In the genomic region with DNA sequence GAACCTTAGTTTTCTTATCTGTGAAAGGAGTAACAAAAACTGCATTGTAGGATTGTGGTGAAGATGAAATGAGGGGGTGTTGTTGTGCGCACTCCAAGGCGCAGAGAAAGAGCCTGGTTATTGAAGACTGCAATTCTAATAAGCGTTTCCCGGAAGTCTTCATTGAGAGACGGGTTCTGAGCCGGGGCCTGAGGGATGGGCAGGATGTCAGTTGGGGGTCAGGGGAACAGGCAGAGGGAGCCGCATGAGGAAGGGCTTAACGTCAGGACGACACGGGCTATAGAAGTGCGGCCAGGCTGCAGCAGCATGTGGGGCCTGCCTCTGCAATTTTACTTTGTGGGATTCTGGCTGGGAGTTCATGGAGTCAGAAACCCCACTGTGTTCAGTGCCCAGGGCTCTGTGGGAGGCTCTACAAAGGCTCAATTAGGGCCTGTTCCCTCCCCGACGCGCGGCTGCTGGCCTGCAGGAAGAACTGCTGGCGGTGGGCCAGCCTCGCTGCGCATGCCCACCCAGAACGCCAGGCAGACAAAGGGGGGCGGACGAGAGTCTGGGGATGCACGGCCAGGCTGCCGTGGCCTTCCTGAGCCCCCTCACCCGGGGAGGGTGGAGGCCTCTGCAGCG, we compare ENCODE assay signal across 11 cellular contexts. TPM values are rescaled to one million over a fixed set of nuclear protein-coding genes. Genes with fewer than 3 reads are reported as not detected.
DNase-seq lines count a peak whose midpoint lies in the region; ATAC-seq, FAIRE-seq and TF ChIP-seq lines count a peak whose summit lies in the region.
"Had no signal": no experiment of that assay in that cellular context is flagged by ENCODE, and none has a peak within 500 bp of the region (broad histone marks: within the 10 kb centered on the region; RNA-seq: fewer than 3 reads in every experiment).

No MANE protein-coding gene starts in this region.

- no peak overlapping the region; a peak in 2 of 7 replicates for H3K9ac ChIP-seq in H1 (replicated peaks in 1 of 4; ENCODE audit: extremely low read depth in 1 of 4, low read depth in 3 of 4, low read length in 3 of 4)
- H3K9ac ChIP-seq in MM.1S (ENCODE audit: low read length): no peak overlapping the region
- H3K9ac ChIP-seq: BLaER1 treated with 17β-estradiol and CSF1 and Interleukin-3, amounts not matched to agents 10 nM and 100 nM had no signal

- CTCF ChIA-PET in H1 (lab: Charles Lee; ENCODE audit: partially characterized antibody): interaction anchor here (0.6 to 2.6 kb wide), 5 partner anchors 14 to 739 kb away, joined by 3 to 11 read pairs (median 5); no protein-coding TSS in a partner anchor

- no peak overlapping the region for H2BK120ac ChIP-seq in H1 (replicated peaks; ENCODE audit: low read depth, low read length)

- 79% methylated on average over 24 of the region's 25 CpGs; no CpG with 5 or more reads in 1 of the 2 experiments for WGBS in H1 (ENCODE audit: extremely low coverage in 1 of 2, insufficient coverage in 1 of 2, insufficient read length in 1 of 2, insufficient replicate concordance in 2 of 2, low coverage in 1 of 2, low lambda C conversion rate in 2 of 2, missing lambda C conversion rate in 1 of 2), 2 experiments

- H3K36me3 ChIP-seq in H1 (ENCODE audit: control insufficient read depth in 2 of 4, insufficient read depth in 4 of 4, low read length in 3 of 4) (peaks cover 0 to 4% (median 1%) of the 10 kb centered on the region in 4 experiments; a peak in 2 of 8 replicates), MM.1S (replicated peaks; ENCODE audit: insufficient read depth, low read length) (no peaks in the 10 kb centered on the region)

- POLR2A ChIA-PET in H1 (lab: Charles Lee; ENCODE audit: partially characterized antibody): interaction anchor here (0.9 to 2.2 kb wide), 2 partner anchors 20 to 33 kb away, joined by 3 to 6 read pairs; no protein-coding TSS in a partner anchor

- H2BK20ac ChIP-seq in H1 (ENCODE audit: low read length): no peak overlapping the region

- H3K14ac ChIP-seq in H1 (ENCODE audit: insufficient read length): no peak overlapping the region

- H3K4me2 ChIP-seq in H1 (ENCODE audit: insufficient read depth in 1 of 2, low read depth in 2 of 2, low read length in 2 of 2): peak overlapping the region in 1 of 2 experiments; percentile 5; a peak in 2 of 4 replicates
- no peak overlapping the region for H3K4me2 ChIP-seq in MM.1S (ENCODE audit: low read depth, low read length)
- H3K4me2 ChIP-seq: BLaER1 treated with 17β-estradiol and CSF1 and Interleukin-3, amounts not matched to agents 10 nM and 100 nM had no signal

- no peaks in the 10 kb centered on the region for H3K9me2 ChIP-seq in MM.1S (replicated peaks; ENCODE audit: insufficient read depth, low read length)

- H2BK12ac ChIP-seq in H1 (ENCODE audit: low read depth, low read length): no peak overlapping the region; the same call in 1 of the 2 replicates

- peak; percentile 85 for DNase-seq in DMS79 treated with DMSO at 0.1 percent for 48 hours (lab: John Stamatoyannopoulos, UW)
- DNase-seq in NCI-H82 (lab: John Stamatoyannopoulos, UW): peak; percentile 84
- no peak for DNase-seq in H1 (ENCODE audit: low read depth in 1 of 2, low spot score in 2 of 2)
- DNase-seq in mucosa of gallbladder (ENCODE audit: low spot score): peak; percentile 35
- no peak for DNase-seq in NOMO-1 treated with DMSO at 0.1 percent for 48 hours (lab: John Stamatoyannopoulos, UW; ENCODE audit: unreplicated experiment)
- DNase-seq in MM.1S: no peak
- DNase-seq: activated T-cell treated with anti-CD3 and anti-CD28 coated beads, Interleukin-2, amount 50 U/mL, for 48 hours; stimulated activated CD4-positive, alpha-beta T cell treated with anti-CD3 and anti-CD28 coated beads, Interleukin-4, amount 100 ng/mL, for 4 hours had no signal

- peaks cover 0 to 27% (median 19%) of the 10 kb centered on the region in 4 experiments; a peak in 6 of 7 replicates for H3K4me1 ChIP-seq in H1 (replicated peaks in 1 of 4; ENCODE audit: control insufficient read depth in 3 of 4, insufficient read depth in 4 of 4, low read length in 3 of 4)
- no peaks in the 10 kb centered on the region for H3K4me1 ChIP-seq in MM.1S (ENCODE audit: low read length)

- H3F3A ChIP-seq in MM.1S (ENCODE audit: insufficient read depth, low read length): no peaks in the 10 kb centered on the region

- peak overlapping the region; percentile 58; the same call in 1 of the 2 replicates for H4K8ac ChIP-seq in H1 (ENCODE audit: extremely low read depth, insufficient read depth, low read length)

- H3K79me2 ChIP-seq in H1 (ENCODE audit: control insufficient read depth in 1 of 2, insufficient read depth in 2 of 2, low read length in 2 of 2): no peaks in the 10 kb centered on the region
- no peaks in the 10 kb centered on the region for H3K79me2 ChIP-seq in MM.1S (ENCODE audit: low read length)

- no peak for TF ChIP-seq RAD21 in H1 (IDR thresholded peaks at IDR 0.05 in 1 of 2, conservative IDR thresholded peaks at IDR 0.05 in 1 of 2; ENCODE audit: low read depth in 2 of 2, low read length in 2 of 2)

- H4K20me1 ChIP-seq in H1 (replicated peaks in 1 of 2; ENCODE audit: control insufficient read depth in 1 of 2, insufficient read depth in 2 of 2, low read length in 2 of 2) (no peaks in the 10 kb centered on the region), MM.1S (ENCODE audit: insufficient read depth, low read length) (no peaks in the 10 kb centered on the region)

- H3K18ac ChIP-seq in H1 (ENCODE audit: extremely low read depth, low read length): no peak overlapping the region

- no peak overlapping the region for H3K23ac ChIP-seq in H1 (ENCODE audit: insufficient read length)

- no peak overlapping the region for H2BK15ac ChIP-seq in H1 (ENCODE audit: low read length)

- no peak for ATAC-seq in GM18907 (IDR thresholded peaks at IDR 0.05; ENCODE audit: unreplicated experiment)
- no peak for ATAC-seq in GM18511 (IDR thresholded peaks at IDR 0.05; ENCODE audit: unreplicated experiment)

- H3K56ac ChIP-seq in H1 (replicated peaks; ENCODE audit: insufficient read length, low read depth, low read length): no peak overlapping the region

- no peak for TF ChIP-seq EP300 in H1 (IDR thresholded peaks at IDR 0.05; ENCODE audit: borderline replicate concordance in 1 of 2, low read depth in 2 of 2, low read length in 2 of 2)

- no peak overlapping the region for H2AFZ ChIP-seq in H1 (ENCODE audit: low read length)
- no peak overlapping the region for H2AFZ ChIP-seq in MM.1S (ENCODE audit: low read length)

- TF ChIP-seq POLR2A in H1 (IDR thresholded peaks at IDR 0.05; ENCODE audit: control extremely low read depth in 1 of 2, low read depth in 2 of 2, low read length in 2 of 2): no peak

- no peak overlapping the region for H3K4ac ChIP-seq in H1 (replicated peaks; ENCODE audit: insufficient read length, low read depth, low read length)

- H3K9me3 ChIP-seq in H1 (ENCODE audit: insufficient read depth in 2 of 2, low read depth in 1 of 2, low read length in 1 of 2) (no peaks in the 10 kb centered on the region), MM.1S (replicated peaks; ENCODE audit: insufficient read depth, low read length) (no peaks in the 10 kb centered on the region)

- TF ChIP-seq CTCF in H1 (IDR thresholded peaks at IDR 0.05; ENCODE audit: control extremely low read depth in 1 of 3, insufficient read depth in 1 of 3, low read depth in 1 of 3, low read length in 3 of 3) (no peak), MM.1S (IDR thresholded peaks at IDR 0.05; ENCODE audit: low read length) (no peak)

- H4K5ac ChIP-seq in H1 (ENCODE audit: insufficient read length, low read depth, low read length): no peak overlapping the region

- H3K4me3 ChIP-seq in H1 (ENCODE audit: extremely low read depth in 1 of 4, insufficient read depth in 2 of 4, low read depth in 3 of 4, low read length in 4 of 4): no peak overlapping the region
- no peak overlapping the region for H3K4me3 ChIP-seq in MM.1S (ENCODE audit: low read length)
- H3K4me3 ChIP-seq: BLaER1 treated with 17β-estradiol and CSF1 and Interleukin-3, amounts not matched to agents 10 nM and 100 nM had no signal

- FAIRE-seq in H1 (lab: Jason Lieb, UNC): no peak

- no peaks in the 10 kb centered on the region; the same call in 1 of the 2 replicates for H3K23me2 ChIP-seq in H1 (ENCODE audit: low read depth, low read length)

- H3K27ac ChIP-seq in H1 (ENCODE audit: low read depth, low read length): no peak overlapping the region
- H3K27ac ChIP-seq in MM.1S (ENCODE audit: low read length): no peak overlapping the region
- H3K27ac ChIP-seq: BLaER1 treated with 17β-estradiol and CSF1 and Interleukin-3, amounts not matched to agents 10 nM and 100 nM had no signal

- no peak overlapping the region; the same call in 1 of the 2 replicates for H2BK5ac ChIP-seq in H1 (ENCODE audit: low read depth, low read length)

- H3K79me1 ChIP-seq in H1 (ENCODE audit: low read depth, low read length): no peaks in the 10 kb centered on the region; the same call in 1 of the 2 replicates

- no peak overlapping the region for H2AK5ac ChIP-seq in H1 (ENCODE audit: low read depth, low read length)

- H3K27me3 ChIP-seq in H1 (replicated peaks in 1 of 4; ENCODE audit: control insufficient read depth in 3 of 4, extremely low read depth in 1 of 4, insufficient read depth in 3 of 4, low read length in 3 of 4) (no peaks in the 10 kb centered on the region), MM.1S (replicated peaks; ENCODE audit: insufficient read depth, low read length) (no peaks in the 10 kb centered on the region)
- H3K27me3 ChIP-seq: BLaER1 treated with 17β-estradiol and CSF1 and Interleukin-3, amounts not matched to agents 10 nM and 100 nM had no signal

- H4K91ac ChIP-seq in H1 (replicated peaks; ENCODE audit: insufficient read length, low read length): peak overlapping the region; percentile 48

TF ChIP-seq in H1, 55 proteins besides CTCF, POLR2A, EP300 and RAD21:
- TF ChIP-seq TBP (IDR thresholded peaks at IDR 0.05; ENCODE audit: low read depth, low read length) (peak; percentile 60), CHD2 (IDR thresholded peaks at IDR 0.05; ENCODE audit: low read length) (no peak), YY1 (IDR thresholded peaks at IDR 0.05; ENCODE audit: low read depth, low read length) (no peak)

RNA-seq across cellular contexts. Expression of gene TRIM62, which starts 20.7 kb away (rescaled TPM):
- total RNA-seq in H1 (2021; fragmentation: NEBNext Ultra II Directional; extraction: Animal tissue kit (Norgen Biotek cat#: 25700)): 10.3 and 10.8 TPM in 2 replicates
- 6.3 and 8.7 TPM in 2 replicates for polyA plus RNA-seq in H1 (2011; rRNA removed)
- 4.8 TPM for polyA plus RNA-seq in H1 (2011; cell fraction: cytosol; rRNA removed)
- 10.4 TPM for polyA plus RNA-seq in H1 (2011; cell fraction: nucleus; rRNA removed)
- 4.7 to 9.1 TPM (median 6.6 TPM) in 4 replicates for polyA plus RNA-seq in H1 (2012, experiment 1 of 2)
- polyA plus RNA-seq in H1 (2012, experiment 2 of 2): 6.2 TPM
- polyA plus RNA-seq in H1 (2013, experiment 1 of 2): 5.7 TPM
- 5.1 TPM for polyA plus RNA-seq in H1 (2013, experiment 2 of 2)
- 4.0 and 5.2 TPM in 2 replicates for polyA minus RNA-seq in H1 (2011; rRNA and poly(A)+ RNA removed)
- polyA minus RNA-seq in H1 (2011; cell fraction: cytosol; rRNA and poly(A)+ RNA removed): 4.5 TPM
- 6.0 TPM for polyA minus RNA-seq in H1 (2011; cell fraction: nucleus; rRNA and poly(A)+ RNA removed)
- 8.5 TPM for total RNA-seq in mucosa of gallbladder

Comparison
In these comparisons a context has a peak if more than half of its experiments do, and no peak if none do; other contexts are left out.
1. DNase-seq: peak in DMS79 treated with DMSO at 0.1 percent for 48 hours (single experiment), NCI-H82 (single experiment) and mucosa of gallbladder (single experiment); none in H1 (0 of 2), NOMO-1 treated with DMSO at 0.1 percent for 48 hours (single experiment) and MM.1S (single experiment).